Comparison of ENCODE assay signal across 1 cellular context in the genomic region with DNA sequence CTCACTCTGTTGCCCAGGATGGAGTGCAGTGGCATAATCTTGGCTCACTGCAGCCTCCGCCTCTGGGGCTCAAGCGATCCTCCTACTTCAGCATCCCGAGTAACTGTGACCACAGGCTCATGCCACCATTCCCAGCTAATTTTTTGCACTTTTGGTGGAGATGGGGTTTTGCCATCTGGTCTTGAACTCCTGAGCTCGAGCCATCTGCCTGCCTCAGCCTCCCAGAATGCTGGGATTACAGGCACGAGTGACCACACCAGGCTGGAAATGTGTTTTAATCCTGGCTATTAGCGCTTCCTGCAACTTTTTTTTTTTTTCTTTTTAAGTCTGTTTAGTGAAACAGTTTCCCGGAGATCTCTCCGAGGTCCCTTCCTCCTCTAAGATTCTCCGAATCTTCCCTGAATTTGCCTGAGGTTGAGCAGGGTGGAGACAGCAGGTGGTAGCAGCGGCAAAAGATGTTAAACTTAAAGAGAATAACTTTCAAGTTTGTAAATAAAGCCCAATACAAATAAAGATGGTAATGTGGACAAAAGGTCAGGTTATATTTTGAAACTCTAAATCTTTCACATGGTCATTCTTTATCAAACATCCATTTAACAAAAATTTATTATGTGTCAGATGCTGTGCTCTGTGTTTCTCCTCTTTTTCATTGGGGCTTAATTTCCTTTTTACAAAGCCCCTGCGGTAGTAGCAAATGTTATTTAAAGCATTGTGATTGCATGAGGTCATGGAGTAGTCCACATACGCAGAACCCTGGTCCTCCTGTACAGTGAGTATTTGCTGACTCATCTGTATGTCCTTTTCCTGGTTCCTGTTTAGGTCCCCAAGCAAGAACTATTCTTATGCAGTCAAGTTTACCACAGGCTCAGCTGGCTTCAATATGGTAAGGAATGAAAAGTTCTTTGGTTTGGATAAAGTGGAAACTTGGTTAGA.
A peak's percentile ranks its signal among the peaks of the same experiment; 100 is the strongest.
TF ChIP-seq lines count a peak whose summit lies in the region.

No MANE protein-coding gene starts in this region.

TF ChIP-seq in K562, 482 proteins besides CTCF, POLR2A, EP300 and RAD21 (continued from another document):
- TF ChIP-seq ZMIZ1 (IDR thresholded peaks at IDR 0.05; ENCODE audit: low read depth in 2 of 2, low read length in 2 of 2) (no peak), TEAD4 (IDR thresholded peaks at IDR 0.05; ENCODE audit: low read length) (peak; percentile 66), TEAD4 (CRISPR knock-in tag; IDR thresholded peaks at IDR 0.05; ENCODE audit: borderline replicate concordance) (no peak), NRF1 (conservative IDR thresholded peaks at IDR 0.05 in 1 of 2, IDR thresholded peaks at IDR 0.05 in 1 of 2) (peak; percentile 51 to 64), TRIM24 (IDR thresholded peaks at IDR 0.05) (peak; percentile 70 to 84; a peak in 3 of 4 replicates), MTA3 (IDR thresholded peaks at IDR 0.05; ENCODE audit: borderline replicate concordance) (peak; percentile 79; the same call in 1 of the 2 replicates), C11orf30 (IDR thresholded peaks at IDR 0.05; ENCODE audit: low read depth) (peak; percentile 100), MAFF (IDR thresholded peaks at IDR 0.05; ENCODE audit: low read length) (peak; percentile 100), NR2C2 (CRISPR knock-in tag; IDR thresholded peaks at IDR 0.05) (no peak), NR2C2 (tag; IDR thresholded peaks at IDR 0.05) (0 out of 2 replicates have a peak, but pooled peaks have one; percentile 16), ILF3 (IDR thresholded peaks at IDR 0.05; ENCODE audit: borderline replicate concordance) (0 out of 2 replicates have a peak, but pooled peaks have one; percentile 65), RERE (CRISPR knock-in tag; IDR thresholded peaks at IDR 0.05; ENCODE audit: borderline replicate concordance) (no peak), MAFK (IDR thresholded peaks at IDR 0.05; ENCODE audit: low read length) (peak; percentile 100), DMBX1 (CRISPR knock-in tag; IDR thresholded peaks at IDR 0.05; ENCODE audit: borderline replicate concordance) (no peak), MECOM (CRISPR knock-in tag; IDR thresholded peaks at IDR 0.05) (no peak), ZNF589 (CRISPR knock-in tag; IDR thresholded peaks at IDR 0.05; ENCODE audit: low read depth) (peak; percentile 73; the same call in 1 of the 2 replicates), ZHX1 (conservative IDR thresholded peaks at IDR 0.05; ENCODE audit: low read length) (no peak), GABPA (tag; conservative IDR thresholded peaks at IDR 0.05; ENCODE audit: low read depth) (peak; percentile 68), CBFA2T2 (conservative IDR thresholded peaks at IDR 0.05) (no peak), ZNF584 (CRISPR knock-in tag; IDR thresholded peaks at IDR 0.05; ENCODE audit: low read depth) (peak; percentile 84), ZKSCAN3 (CRISPR knock-in tag; IDR thresholded peaks at IDR 0.05) (no peak)
- TF ChIP-seq, protein P1, sequence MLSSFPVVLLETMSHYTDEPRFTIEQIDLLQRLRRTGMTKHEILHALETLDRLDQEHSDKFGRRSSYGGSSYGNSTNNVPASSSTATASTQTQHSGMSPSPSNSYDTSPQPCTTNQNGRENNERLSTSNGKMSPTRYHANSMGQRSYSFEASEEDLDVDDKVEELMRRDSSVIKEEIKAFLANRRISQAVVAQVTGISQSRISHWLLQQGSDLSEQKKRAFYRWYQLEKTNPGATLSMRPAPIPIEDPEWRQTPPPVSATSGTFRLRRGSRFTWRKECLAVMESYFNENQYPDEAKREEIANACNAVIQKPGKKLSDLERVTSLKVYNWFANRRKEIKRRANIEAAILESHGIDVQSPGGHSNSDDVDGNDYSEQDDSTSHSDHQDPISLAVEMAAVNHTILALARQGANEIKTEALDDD (IDR thresholded peaks at IDR 0.05): 0 out of 2 replicates have a peak, but pooled peaks have one; percentile 33
- TF ChIP-seq, protein P2, sequence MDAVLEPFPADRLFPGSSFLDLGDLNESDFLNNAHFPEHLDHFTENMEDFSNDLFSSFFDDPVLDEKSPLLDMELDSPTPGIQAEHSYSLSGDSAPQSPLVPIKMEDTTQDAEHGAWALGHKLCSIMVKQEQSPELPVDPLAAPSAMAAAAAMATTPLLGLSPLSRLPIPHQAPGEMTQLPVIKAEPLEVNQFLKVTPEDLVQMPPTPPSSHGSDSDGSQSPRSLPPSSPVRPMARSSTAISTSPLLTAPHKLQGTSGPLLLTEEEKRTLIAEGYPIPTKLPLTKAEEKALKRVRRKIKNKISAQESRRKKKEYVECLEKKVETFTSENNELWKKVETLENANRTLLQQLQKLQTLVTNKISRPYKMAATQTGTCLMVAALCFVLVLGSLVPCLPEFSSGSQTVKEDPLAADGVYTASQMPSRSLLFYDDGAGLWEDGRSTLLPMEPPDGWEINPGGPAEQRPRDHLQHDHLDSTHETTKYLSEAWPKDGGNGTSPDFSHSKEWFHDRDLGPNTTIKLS (IDR thresholded peaks at IDR 0.05; ENCODE audit: borderline replicate concordance, low read depth): no peak
